In genomic region chr1:234533975-234534876, GRCh38 we compare ENCODE assay signal across 1 cellular context.
A peak's percentile ranks its signal among the peaks of the same experiment; 100 is the strongest.
TF ChIP-seq lines count a peak whose summit lies in the region.

No MANE protein-coding gene starts in this region.

TF ChIP-seq in HEK293, 187 proteins besides CTCF, POLR2A, EP300 and RAD21 (continued from another document and continues in another):
- TF ChIP-seq ZNF449 (tag by site-specific recombination; IDR thresholded peaks at IDR 0.05), result peak; percentile 67; the same call in 1 of the 2 replicates
- 0 out of 2 replicates have a peak, but pooled peaks have one; percentile 74 for TF ChIP-seq ZNF221 (tag by site-specific recombination; IDR thresholded peaks at IDR 0.05; ENCODE audit: borderline replicate concordance)
- no peak; the same call in 1 of the 2 replicates for TF ChIP-seq KLF7 (tag by site-specific recombination; IDR thresholded peaks at IDR 0.05; ENCODE audit: borderline replicate concordance)
- TF ChIP-seq ZNF660 (tag by site-specific recombination; IDR thresholded peaks at IDR 0.05), result no peak
- no peak for TF ChIP-seq SALL2 (tag by site-specific recombination; IDR thresholded peaks at IDR 0.05; ENCODE audit: borderline replicate concordance)
- no peak for TF ChIP-seq ZNF510 (tag by site-specific recombination; IDR thresholded peaks at IDR 0.05; ENCODE audit: insufficient replicate concordance)
- TF ChIP-seq, protein P1, sequence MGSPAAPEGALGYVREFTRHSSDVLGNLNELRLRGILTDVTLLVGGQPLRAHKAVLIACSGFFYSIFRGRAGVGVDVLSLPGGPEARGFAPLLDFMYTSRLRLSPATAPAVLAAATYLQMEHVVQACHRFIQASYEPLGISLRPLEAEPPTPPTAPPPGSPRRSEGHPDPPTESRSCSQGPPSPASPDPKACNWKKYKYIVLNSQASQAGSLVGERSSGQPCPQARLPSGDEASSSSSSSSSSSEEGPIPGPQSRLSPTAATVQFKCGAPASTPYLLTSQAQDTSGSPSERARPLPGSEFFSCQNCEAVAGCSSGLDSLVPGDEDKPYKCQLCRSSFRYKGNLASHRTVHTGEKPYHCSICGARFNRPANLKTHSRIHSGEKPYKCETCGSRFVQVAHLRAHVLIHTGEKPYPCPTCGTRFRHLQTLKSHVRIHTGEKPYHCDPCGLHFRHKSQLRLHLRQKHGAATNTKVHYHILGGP (tag by site-specific recombination; IDR thresholded peaks at IDR 0.05), result no peak
- no peak for TF ChIP-seq ZSCAN23 (tag by site-specific recombination; IDR thresholded peaks at IDR 0.05)
- TF ChIP-seq INSM2 (tag by site-specific recombination; IDR thresholded peaks at IDR 0.05), result peak; percentile 74
- no peak for TF ChIP-seq ZNF571 (tag by site-specific recombination; IDR thresholded peaks at IDR 0.05)
- TF ChIP-seq, protein P2, sequence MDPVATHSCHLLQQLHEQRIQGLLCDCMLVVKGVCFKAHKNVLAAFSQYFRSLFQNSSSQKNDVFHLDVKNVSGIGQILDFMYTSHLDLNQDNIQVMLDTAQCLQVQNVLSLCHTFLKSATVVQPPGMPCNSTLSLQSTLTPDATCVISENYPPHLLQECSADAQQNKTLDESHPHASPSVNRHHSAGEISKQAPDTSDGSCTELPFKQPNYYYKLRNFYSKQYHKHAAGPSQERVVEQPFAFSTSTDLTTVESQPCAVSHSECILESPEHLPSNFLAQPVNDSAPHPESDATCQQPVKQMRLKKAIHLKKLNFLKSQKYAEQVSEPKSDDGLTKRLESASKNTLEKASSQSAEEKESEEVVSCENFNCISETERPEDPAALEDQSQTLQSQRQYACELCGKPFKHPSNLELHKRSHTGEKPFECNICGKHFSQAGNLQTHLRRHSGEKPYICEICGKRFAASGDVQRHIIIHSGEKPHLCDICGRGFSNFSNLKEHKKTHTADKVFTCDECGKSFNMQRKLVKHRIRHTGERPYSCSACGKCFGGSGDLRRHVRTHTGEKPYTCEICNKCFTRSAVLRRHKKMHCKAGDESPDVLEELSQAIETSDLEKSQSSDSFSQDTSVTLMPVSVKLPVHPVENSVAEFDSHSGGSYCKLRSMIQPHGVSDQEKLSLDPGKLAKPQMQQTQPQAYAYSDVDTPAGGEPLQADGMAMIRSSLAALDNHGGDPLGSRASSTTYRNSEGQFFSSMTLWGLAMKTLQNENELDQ (tag by site-specific recombination; IDR thresholded peaks at IDR 0.05; ENCODE audit: low read depth), result no peak
- TF ChIP-seq ZNF677 (tag by site-specific recombination; IDR thresholded peaks at IDR 0.05), result no peak
- peak; percentile 87 for TF ChIP-seq GLIS1 (tag by site-specific recombination; IDR thresholded peaks at IDR 0.05)
- peak; percentile 100 for TF ChIP-seq SP7 (tag by site-specific recombination; IDR thresholded peaks at IDR 0.05)
- TF ChIP-seq ZNF266 (tag by site-specific recombination; IDR thresholded peaks at IDR 0.05; ENCODE audit: low read depth), result no peak
- no peak for TF ChIP-seq ZNF37A (tag by site-specific recombination; IDR thresholded peaks at IDR 0.05)
- no peak for TF ChIP-seq ZNF354C (tag by site-specific recombination; IDR thresholded peaks at IDR 0.05; ENCODE audit: borderline replicate concordance, low read depth)
- TF ChIP-seq ZBTB1 (tag by site-specific recombination; IDR thresholded peaks at IDR 0.05), result no peak
- TF ChIP-seq, protein P3, sequence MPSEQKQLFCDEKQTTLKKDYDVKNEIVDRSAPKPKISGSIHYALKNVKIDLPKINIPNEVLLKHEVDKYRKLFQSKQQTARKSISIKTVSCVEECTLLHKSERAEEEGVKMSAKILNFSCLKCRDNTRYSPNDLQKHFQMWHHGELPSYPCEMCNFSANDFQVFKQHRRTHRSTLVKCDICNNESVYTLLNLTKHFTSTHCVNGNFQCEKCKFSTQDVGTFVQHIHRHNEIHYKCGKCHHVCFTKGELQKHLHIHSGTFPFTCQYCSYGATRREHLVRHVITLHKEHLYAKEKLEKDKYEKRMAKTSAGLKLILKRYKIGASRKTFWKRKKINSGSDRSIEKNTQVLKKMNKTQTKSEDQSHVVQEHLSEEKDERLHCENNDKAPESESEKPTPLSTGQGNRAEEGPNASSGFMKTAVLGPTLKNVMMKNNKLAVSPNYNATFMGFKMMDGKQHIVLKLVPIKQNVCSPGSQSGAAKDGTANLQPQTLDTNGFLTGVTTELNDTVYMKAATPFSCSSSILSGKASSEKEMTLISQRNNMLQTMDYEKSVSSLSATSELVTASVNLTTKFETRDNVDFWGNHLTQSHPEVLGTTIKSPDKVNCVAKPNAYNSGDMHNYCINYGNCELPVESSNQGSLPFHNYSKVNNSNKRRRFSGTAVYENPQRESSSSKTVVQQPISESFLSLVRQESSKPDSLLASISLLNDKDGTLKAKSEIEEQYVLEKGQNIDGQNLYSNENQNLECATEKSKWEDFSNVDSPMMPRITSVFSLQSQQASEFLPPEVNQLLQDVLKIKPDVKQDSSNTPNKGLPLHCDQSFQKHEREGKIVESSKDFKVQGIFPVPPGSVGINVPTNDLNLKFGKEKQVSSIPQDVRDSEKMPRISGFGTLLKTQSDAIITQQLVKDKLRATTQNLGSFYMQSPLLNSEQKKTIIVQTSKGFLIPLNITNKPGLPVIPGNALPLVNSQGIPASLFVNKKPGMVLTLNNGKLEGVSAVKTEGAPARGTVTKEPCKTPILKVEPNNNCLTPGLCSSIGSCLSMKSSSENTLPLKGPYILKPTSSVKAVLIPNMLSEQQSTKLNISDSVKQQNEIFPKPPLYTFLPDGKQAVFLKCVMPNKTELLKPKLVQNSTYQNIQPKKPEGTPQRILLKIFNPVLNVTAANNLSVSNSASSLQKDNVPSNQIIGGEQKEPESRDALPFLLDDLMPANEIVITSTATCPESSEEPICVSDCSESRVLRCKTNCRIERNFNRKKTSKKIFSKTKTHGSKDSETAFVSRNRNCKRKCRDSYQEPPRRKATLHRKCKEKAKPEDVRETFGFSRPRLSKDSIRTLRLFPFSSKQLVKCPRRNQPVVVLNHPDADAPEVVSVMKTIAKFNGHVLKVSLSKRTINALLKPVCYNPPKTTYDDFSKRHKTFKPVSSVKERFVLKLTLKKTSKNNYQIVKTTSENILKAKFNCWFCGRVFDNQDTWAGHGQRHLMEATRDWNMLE (tag by site-specific recombination; conservative IDR thresholded peaks at IDR 0.05; ENCODE audit: low read depth), result 0 out of 2 replicates have a peak, but pooled peaks have one; percentile 48
- TF ChIP-seq, protein P4, sequence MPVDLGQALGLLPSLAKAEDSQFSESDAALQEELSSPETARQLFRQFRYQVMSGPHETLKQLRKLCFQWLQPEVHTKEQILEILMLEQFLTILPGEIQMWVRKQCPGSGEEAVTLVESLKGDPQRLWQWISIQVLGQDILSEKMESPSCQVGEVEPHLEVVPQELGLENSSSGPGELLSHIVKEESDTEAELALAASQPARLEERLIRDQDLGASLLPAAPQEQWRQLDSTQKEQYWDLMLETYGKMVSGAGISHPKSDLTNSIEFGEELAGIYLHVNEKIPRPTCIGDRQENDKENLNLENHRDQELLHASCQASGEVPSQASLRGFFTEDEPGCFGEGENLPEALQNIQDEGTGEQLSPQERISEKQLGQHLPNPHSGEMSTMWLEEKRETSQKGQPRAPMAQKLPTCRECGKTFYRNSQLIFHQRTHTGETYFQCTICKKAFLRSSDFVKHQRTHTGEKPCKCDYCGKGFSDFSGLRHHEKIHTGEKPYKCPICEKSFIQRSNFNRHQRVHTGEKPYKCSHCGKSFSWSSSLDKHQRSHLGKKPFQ (tag by site-specific recombination; IDR thresholded peaks at IDR 0.05), result peak; percentile 35; the same call in 1 of the 2 replicates
- TF ChIP-seq, protein P5, sequence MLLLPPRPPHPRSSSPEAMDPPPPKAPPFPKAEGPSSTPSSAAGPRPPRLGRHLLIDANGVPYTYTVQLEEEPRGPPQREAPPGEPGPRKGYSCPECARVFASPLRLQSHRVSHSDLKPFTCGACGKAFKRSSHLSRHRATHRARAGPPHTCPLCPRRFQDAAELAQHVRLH (tag by site-specific recombination; IDR thresholded peaks at IDR 0.05), result 0 out of 2 replicates have a peak, but pooled peaks have one; percentile 36
- TF ChIP-seq ZNF513 (tag by site-specific recombination; IDR thresholded peaks at IDR 0.05), result no peak
- TF ChIP-seq KLF8 (tag by site-specific recombination; IDR thresholded peaks at IDR 0.05), result no peak
- TF ChIP-seq ZNF561 (tag by site-specific recombination; IDR thresholded peaks at IDR 0.05; ENCODE audit: borderline replicate concordance), result no peak; the same call in none of the 2 replicates
- no peak for TF ChIP-seq GLIS2 (tag by site-specific recombination; IDR thresholded peaks at IDR 0.05)
- TF ChIP-seq ZNF214 (tag by site-specific recombination; IDR thresholded peaks at IDR 0.05; ENCODE audit: borderline replicate concordance), result no peak
- no peak for TF ChIP-seq OVOL3 (tag by site-specific recombination; IDR thresholded peaks at IDR 0.05)
- peak; percentile 90 for TF ChIP-seq ZNF843 (tag by site-specific recombination; IDR thresholded peaks at IDR 0.05)
- TF ChIP-seq ZNF140 (tag by site-specific recombination; IDR thresholded peaks at IDR 0.05), result no peak
- TF ChIP-seq MEIS1 (CRISPR knock-in tag; IDR thresholded peaks at IDR 0.05; ENCODE audit: borderline replicate concordance), result no peak
- no peak for TF ChIP-seq ZNF292 (tag by site-specific recombination; IDR thresholded peaks at IDR 0.05; ENCODE audit: borderline replicate concordance, low read depth)
- TF ChIP-seq ZNF548 (tag by site-specific recombination; IDR thresholded peaks at IDR 0.05), result no peak
- TF ChIP-seq WT1 (tag by site-specific recombination; IDR thresholded peaks at IDR 0.05), result peak; percentile 87
- no peak for TF ChIP-seq SETDB1 (IDR thresholded peaks at IDR 0.05; ENCODE audit: insufficient read length, low read length)
- no peak for TF ChIP-seq ZNF76 (tag by site-specific recombination; IDR thresholded peaks at IDR 0.05; ENCODE audit: borderline replicate concordance, low read depth)
- TF ChIP-seq, protein P6, sequence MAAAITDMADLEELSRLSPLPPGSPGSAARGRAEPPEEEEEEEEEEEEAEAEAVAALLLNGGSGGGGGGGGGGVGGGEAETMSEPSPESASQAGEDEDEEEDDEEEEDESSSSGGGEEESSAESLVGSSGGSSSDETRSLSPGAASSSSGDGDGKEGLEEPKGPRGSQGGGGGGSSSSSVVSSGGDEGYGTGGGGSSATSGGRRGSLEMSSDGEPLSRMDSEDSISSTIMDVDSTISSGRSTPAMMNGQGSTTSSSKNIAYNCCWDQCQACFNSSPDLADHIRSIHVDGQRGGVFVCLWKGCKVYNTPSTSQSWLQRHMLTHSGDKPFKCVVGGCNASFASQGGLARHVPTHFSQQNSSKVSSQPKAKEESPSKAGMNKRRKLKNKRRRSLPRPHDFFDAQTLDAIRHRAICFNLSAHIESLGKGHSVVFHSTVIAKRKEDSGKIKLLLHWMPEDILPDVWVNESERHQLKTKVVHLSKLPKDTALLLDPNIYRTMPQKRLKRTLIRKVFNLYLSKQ (tag by site-specific recombination; IDR thresholded peaks at IDR 0.05; ENCODE audit: borderline replicate concordance), result no peak
- TF ChIP-seq ZNF350 (tag by site-specific recombination; IDR thresholded peaks at IDR 0.05), result no peak
- TF ChIP-seq ZNF555 (tag by site-specific recombination; conservative IDR thresholded peaks at IDR 0.05), result no peak
- peak; percentile 43; the same call in 1 of the 2 replicates for TF ChIP-seq ZSCAN4 (tag by site-specific recombination; IDR thresholded peaks at IDR 0.05)
- no peak for TF ChIP-seq ZNF157 (tag by site-specific recombination; IDR thresholded peaks at IDR 0.05)
- peak; percentile 77 for TF ChIP-seq ZIC2 (tag by site-specific recombination; IDR thresholded peaks at IDR 0.05)
- TF ChIP-seq ZNF133 (tag by site-specific recombination; IDR thresholded peaks at IDR 0.05), result no peak
